ENCODE assay signal across 14 cellular contexts in genomic region chr5:37436146-37436934, GRCh38. TPM values are rescaled to one million over a fixed set of nuclear protein-coding genes. Genes with fewer than 3 reads are reported as not detected.
A peak's percentile ranks its signal among the peaks of the same experiment; 100 is the strongest.
DNase-seq lines count a peak whose midpoint lies in the region; ATAC-seq and TF ChIP-seq lines count a peak whose summit lies in the region.
"Had no signal": no experiment of that assay in that cellular context is flagged by ENCODE, and none has a peak within 500 bp of the region (broad histone marks: within the 10 kb centered on the region; RNA-seq: fewer than 3 reads in every experiment).

No MANE protein-coding gene starts in this region.

- intact Hi-C loops in mucosa of descending colon (cut with DNase I, micrococcal nuclease) (no loop called here), thyroid gland (cut with DNase I) (no loop called here)

- H3K27ac ChIP-seq in OCI-LY3 (ENCODE audit: low read length) (no peak overlapping the region), thyroid gland (no peak overlapping the region)
- H3K27ac ChIP-seq: prostate gland, suprapubic skin had no signal

- H3K79me2 ChIP-seq in OCI-LY3 (ENCODE audit: low read length): no peaks in the 10 kb centered on the region

- H2AFZ ChIP-seq in OCI-LY3 (ENCODE audit: low read depth, low read length): no peak overlapping the region

- no peak for TF ChIP-seq POLR2A in thyroid gland (IDR thresholded peaks at IDR 0.05)

- H3K4me1 ChIP-seq in OCI-LY3 (ENCODE audit: low read length) (peaks cover 14% of the 10 kb centered on the region), mucosa of descending colon (ENCODE audit: low read depth) (no peaks in the 10 kb centered on the region), thyroid gland (no peaks in the 10 kb centered on the region)
- H3K4me1 ChIP-seq: prostate gland, suprapubic skin had no signal

- H3K4me3 ChIP-seq in OCI-LY3 (ENCODE audit: low read length) (no peak overlapping the region), mucosa of descending colon (no peak overlapping the region), thyroid gland (replicated peaks in 1 of 3) (no peak overlapping the region)
- H3K4me3 ChIP-seq: prostate gland, suprapubic skin had no signal

- no peak overlapping the region for H3K9ac ChIP-seq in OCI-LY3 (ENCODE audit: low read length)

- peak; percentile 60 for ATAC-seq in GM18520 (IDR thresholded peaks at IDR 0.05; ENCODE audit: unreplicated experiment)
- peak; percentile 62 for ATAC-seq in GM21367 (IDR thresholded peaks at IDR 0.05; ENCODE audit: unreplicated experiment)
- ATAC-seq in HG03066 (IDR thresholded peaks at IDR 0.05; ENCODE audit: low read depth, unreplicated experiment): peak; percentile 65
- no peak for ATAC-seq in mucosa of descending colon
- ATAC-seq: effector memory CD8-positive, alpha-beta T cell; left ventricle myocardium superior; naive thymus-derived CD4-positive, alpha-beta T cell had no signal

- TF ChIP-seq CTCF in OCI-LY3 (IDR thresholded peaks at IDR 0.05; ENCODE audit: low read depth, low read length) (no peak), mucosa of descending colon (IDR thresholded peaks at IDR 0.05) (no peak), thyroid gland (IDR thresholded peaks at IDR 0.05) (no peak)

- H3K4me2 ChIP-seq in OCI-LY3 (ENCODE audit: low read length): peak overlapping the region; percentile 46

- no peaks in the 10 kb centered on the region for H3K27me3 ChIP-seq in OCI-LY3 (ENCODE audit: low read depth, low read length)
- no peaks in the 10 kb centered on the region for H3K27me3 ChIP-seq in thyroid gland
- H3K27me3 ChIP-seq: suprapubic skin had no signal

- WGBS in thyroid gland, 2 donors: 95% methylated on average over 3 of the region's 3 CpGs

- H3K9me3 ChIP-seq in OCI-LY3 (ENCODE audit: insufficient read depth, low read length): no peaks in the 10 kb centered on the region
- H3K9me3 ChIP-seq in mucosa of descending colon: no peaks in the 10 kb centered on the region
- H3K9me3 ChIP-seq in thyroid gland: no peaks in the 10 kb centered on the region
- H3K9me3 ChIP-seq: prostate gland, suprapubic skin had no signal

- DNase-seq in mucosa of descending colon (no peak), thyroid gland (no peak), NCI-H82 treated with DMSO at 0.1 percent for 48 hours (lab: John Stamatoyannopoulos, UW; ENCODE audit: unreplicated experiment) (no peak), cerebellum (ENCODE audit: low spot score) (no peak)
- DNase-seq: effector memory CD8-positive, alpha-beta T cell; left ventricle myocardium superior; naive thymus-derived CD4-positive, alpha-beta T cell; NCI-H187 treated with DMSO at 0.1 percent for 48 hours had no signal

- H3K36me3 ChIP-seq in OCI-LY3 (replicated peaks; ENCODE audit: low read depth, low read length) (peaks cover 4% of the 10 kb centered on the region), mucosa of descending colon (ENCODE audit: low read depth) (no peaks in the 10 kb centered on the region), thyroid gland (no peaks in the 10 kb centered on the region)
- H3K36me3 ChIP-seq: prostate gland, suprapubic skin had no signal

- H4K20me1 ChIP-seq in OCI-LY3 (ENCODE audit: insufficient read depth, low read length): no peaks in the 10 kb centered on the region

RNA-seq across cellular contexts. Expression of gene WDR70, which starts 57.2 kb away (rescaled TPM):
- total RNA-seq in mucosa of descending colon: 10 to 100 TPM; 19.5 to 42.5 (median 38.0) TPM
- total RNA-seq in thyroid gland: 100 to 1,000 TPM in 1 of 4 donors, 10 to 100 TPM in 3; 31.3 to 103 (median 33.5) TPM
- total RNA-seq in cerebellum: 38.9 TPM
